7 cellular contexts compared by ENCODE assay signal in the genomic region with DNA sequence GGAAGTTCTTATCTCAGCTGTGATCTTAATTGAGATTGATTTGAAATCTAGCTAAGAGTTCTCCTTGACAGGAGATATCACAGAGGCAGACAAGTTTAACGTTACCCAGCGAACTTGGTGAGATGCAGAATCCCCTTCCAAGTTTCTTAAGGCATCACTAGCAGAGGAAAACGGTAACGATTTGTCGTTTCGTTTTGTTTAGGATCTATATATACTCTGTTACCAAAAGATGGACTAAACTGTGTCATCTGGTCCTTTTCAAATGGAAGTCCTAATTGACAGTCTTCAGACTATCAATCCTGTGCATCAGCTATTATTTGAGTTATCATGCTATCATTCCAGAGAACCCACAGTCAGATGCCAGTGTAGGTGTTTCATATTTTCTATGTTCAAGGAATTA.
"Had no signal": no experiment of that assay in that cellular context is flagged by ENCODE, and none has a peak within 500 bp of the region (broad histone marks: within the 10 kb centered on the region; RNA-seq: fewer than 3 reads in every experiment).

No MANE protein-coding gene starts in this region.

- H3K36me3 ChIP-seq: HAP-1 had no signal

- H3K4me3 ChIP-seq: GM23248, HAP-1 had no signal

- FAIRE-seq: HepG2 had no signal

- H3K27ac ChIP-seq: GM23248, HL-60 had no signal

- H2AFZ ChIP-seq: GM23248 had no signal

- DNase-seq: GM23248, GOT3, H7, HFFc6 had no signal

- H3K4me1 ChIP-seq: HAP-1 had no signal

- H3K9ac ChIP-seq: GM23248 had no signal

- H3K9me3 ChIP-seq: HAP-1 had no signal
